In the genomic region with DNA sequence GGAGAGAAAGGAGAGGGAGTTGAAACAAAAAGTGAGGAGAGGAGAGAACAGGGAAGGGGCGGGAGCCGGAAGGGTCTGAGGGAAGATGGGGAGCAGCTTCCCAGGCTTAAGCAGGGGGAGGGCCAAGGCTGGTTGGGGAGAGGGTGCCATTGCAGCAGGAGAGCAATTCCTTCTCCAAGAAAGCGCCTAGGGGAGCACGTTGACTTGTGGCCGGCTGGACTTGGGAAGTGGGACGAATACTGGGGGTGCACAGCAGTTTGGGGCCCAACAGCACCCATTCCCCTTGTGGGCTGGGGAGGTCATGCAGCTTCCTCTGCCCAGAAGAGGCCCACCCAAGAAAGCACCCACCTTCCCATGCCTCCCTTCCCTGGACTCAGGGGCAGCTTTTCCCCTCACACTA, we compare ENCODE assay signal across 22 cellular contexts. TPM values are rescaled to one million over a fixed set of nuclear protein-coding genes. Genes with fewer than 3 reads are reported as not detected.
"Had no signal": no experiment of that assay in that cellular context is flagged by ENCODE, and none has a peak within 500 bp of the region (broad histone marks: within the 10 kb centered on the region; RNA-seq: fewer than 3 reads in every experiment).

No MANE protein-coding gene starts in this region.

- ATAC-seq: activated CD4-positive, alpha-beta T cell treated with anti-CD3 and anti-CD28 coated beads for 36 hours; left lung; stimulated activated naive B cell treated with anti-CD40 and anti-IgM and Interleukin-4, amounts not matched to agents 10 μg/mL and 1 μg/mL and 100 μg/mL, for 72 hours had no signal

- DNase-seq: activated CD4-positive, alpha-beta T cell treated with anti-CD3 and anti-CD28 coated beads for 36 hours; activated CD4-positive, alpha-beta T cell treated with anti-CD3 and anti-CD28 coated beads, Interleukin-2, amount 50 U/mL, for 48 hours; activated naive CD8-positive, alpha-beta T cell treated with anti-CD3 and anti-CD28 coated beads for 36 hours; amygdala; brain microvascular endothelial cell; central memory CD4-positive, alpha-beta T cell; dorsolateral prefrontal cortex; endodermal cell; foreskin fibroblast; hippocampal formation; islet precursor cell; left lung; mammary epithelial cell; occipital lobe; stimulated activated naive B cell treated with anti-CD40 and anti-IgM and Interleukin-4, amounts not matched to agents 10 μg/mL and 1 μg/mL and 100 μg/mL, for 72 hours; SW 1271 had no signal

- H3K9me3 Mint-ChIP-seq: activated naive CD8-positive, alpha-beta T cell treated with anti-CD3 and anti-CD28 coated beads for 36 hours; endodermal cell; stimulated activated naive B cell treated with anti-CD40 and anti-IgM and Interleukin-4, amounts not matched to agents 10 μg/mL and 1 μg/mL and 100 μg/mL, for 72 hours had no signal

- H3K36me3 ChIP-seq: brain microvascular endothelial cell, left lung had no signal

- H3K9me3 ChIP-seq: left lung had no signal

- H3K27ac ChIP-seq: brain microvascular endothelial cell, dorsolateral prefrontal cortex, epithelial cell of prostate, left lung had no signal

- FAIRE-seq: colon had no signal

- H3K4me3 Mint-ChIP-seq: activated CD4-positive, alpha-beta T cell treated with anti-CD3 and anti-CD28 coated beads for 36 hours; activated naive CD8-positive, alpha-beta T cell treated with anti-CD3 and anti-CD28 coated beads for 36 hours had no signal

- H3K36me3 Mint-ChIP-seq: activated naive CD8-positive, alpha-beta T cell treated with anti-CD3 and anti-CD28 coated beads for 36 hours; stimulated activated naive B cell treated with anti-CD40 and anti-IgM and Interleukin-4, amounts not matched to agents 10 μg/mL and 1 μg/mL and 100 μg/mL, for 72 hours had no signal

- H3K4me3 ChIP-seq: left lung had no signal

- H3K27ac Mint-ChIP-seq: activated CD4-positive, alpha-beta T cell treated with anti-CD3 and anti-CD28 coated beads for 36 hours; activated naive CD8-positive, alpha-beta T cell treated with anti-CD3 and anti-CD28 coated beads for 36 hours; endodermal cell; stimulated activated naive B cell treated with anti-CD40 and anti-IgM and Interleukin-4, amounts not matched to agents 10 μg/mL and 1 μg/mL and 100 μg/mL, for 72 hours had no signal

RNA-seq across cellular contexts. Expression of gene SIX3, which starts 9.6 kb away (rescaled TPM):
- total RNA-seq: activated CD4-positive, alpha-beta T cell treated with anti-CD3 and anti-CD28 coated beads for 36 hours; activated naive CD8-positive, alpha-beta T cell treated with anti-CD3 and anti-CD28 coated beads for 36 hours; left lung; mammary epithelial cell; mononuclear cell; occipital lobe; posterior vena cava; ureter had no signal
- polyA plus RNA-seq: mammary epithelial cell had no signal

RNA-seq across cellular contexts. Expression of gene SIX2, which starts 58.1 kb away (rescaled TPM):
- total RNA-seq: activated CD4-positive, alpha-beta T cell treated with anti-CD3 and anti-CD28 coated beads for 36 hours; activated naive CD8-positive, alpha-beta T cell treated with anti-CD3 and anti-CD28 coated beads for 36 hours; endodermal cell; mammary epithelial cell; T-helper 2 cell treated with Interferon-gamma antibody and Interleukin-4, amounts not matched to agents 100 ng/mL and 5 ng/mL, for 36 hours had no signal
